9 cellular contexts compared by ENCODE assay signal in genomic region chr11:3825473-3826154, GRCh38. TPM values are rescaled to one million over a fixed set of nuclear protein-coding genes. Genes with fewer than 3 reads are reported as not detected.
DNase-seq lines count a peak whose midpoint lies in the region; ATAC-seq and TF ChIP-seq lines count a peak whose summit lies in the region.
"Had no signal": no experiment of that assay in that cellular context is flagged by ENCODE, and none has a peak within 500 bp of the region (broad histone marks: within the 10 kb centered on the region; RNA-seq: fewer than 3 reads in every experiment).

No MANE protein-coding gene starts in this region.

- H4K8ac ChIP-seq in H9 (replicated peaks; ENCODE audit: insufficient read length, low read depth, low read length), result no peak overlapping the region

- H3K27ac ChIP-seq in CD8-positive, alpha-beta T cell (ENCODE audit: low read depth, low read length), result no peak overlapping the region
- no peak overlapping the region for H3K27ac ChIP-seq in H9 (ENCODE audit: insufficient read length, low read depth, low read length)
- H3K27ac ChIP-seq in neural progenitor cell, result no peak overlapping the region
- H3K27ac ChIP-seq: gastrocnemius medialis, thoracic aorta had no signal

- no peaks in the 10 kb centered on the region for H3K27me3 Mint-ChIP-seq in CD8-positive, alpha-beta T cell (ENCODE audit: low read depth)
- no peaks in the 10 kb centered on the region for H3K27me3 Mint-ChIP-seq in H9 (ENCODE audit: low read depth)
- no peaks in the 10 kb centered on the region for H3K27me3 Mint-ChIP-seq in activated naive CD8-positive, alpha-beta T cell treated with anti-CD3 and anti-CD28 coated beads for 36 hours
- no peaks in the 10 kb centered on the region for H3K27me3 Mint-ChIP-seq in naive thymus-derived CD8-positive, alpha-beta T cell
- H3K27me3 Mint-ChIP-seq in neural progenitor cell (ENCODE audit: insufficient read depth, low read depth), result no peaks in the 10 kb centered on the region

- H3K9ac ChIP-seq in H9 (ENCODE audit: extremely low read depth, insufficient read length, low read length) (no peak overlapping the region), neural progenitor cell (no peak overlapping the region)

- CTCF ChIA-PET in CD8-positive, alpha-beta T cell (lab: Charles Lee), result interaction anchor here (0.5 to 7.0 kb wide), 16 partner anchors 11 to 331 kb away, joined by 3 to 43 read pairs (median 5); partner anchors contain the start of genes PGAP2, RHOG and STIM1

- no peaks in the 10 kb centered on the region for H3K9me3 ChIP-seq in CD8-positive, alpha-beta T cell (ENCODE audit: low read length)
- H3K9me3 ChIP-seq in H9 (ENCODE audit: control insufficient read depth, low read depth, low read length), result no peaks in the 10 kb centered on the region
- no peaks in the 10 kb centered on the region for H3K9me3 ChIP-seq in neural progenitor cell (ENCODE audit: low read depth)
- H3K9me3 ChIP-seq: gastrocnemius medialis, thoracic aorta had no signal

- H3K23ac ChIP-seq in H9 (ENCODE audit: insufficient read length, low read depth, low read length), result no peak overlapping the region

- H2BK120ac ChIP-seq in H9 (ENCODE audit: low read depth, low read length, poor library complexity, severe bottlenecking), result no peak overlapping the region

- no peak overlapping the region for H2BK15ac ChIP-seq in H9 (ENCODE audit: low read depth, low read length)

- peaks cover 12% of the 10 kb centered on the region for H3K36me3 ChIP-seq in CD8-positive, alpha-beta T cell (ENCODE audit: insufficient read depth, low read length)
- H3K36me3 ChIP-seq in neural progenitor cell, result no peaks in the 10 kb centered on the region

- H3K9me3 Mint-ChIP-seq in CD8-positive, alpha-beta T cell, result no peaks in the 10 kb centered on the region
- H3K9me3 Mint-ChIP-seq in H9 (no peaks in the 10 kb centered on the region), neural progenitor cell (no peaks in the 10 kb centered on the region)
- no peaks in the 10 kb centered on the region for H3K9me3 Mint-ChIP-seq in activated naive CD8-positive, alpha-beta T cell treated with anti-CD3 and anti-CD28 coated beads for 36 hours
- H3K9me3 Mint-ChIP-seq in naive thymus-derived CD8-positive, alpha-beta T cell, result no peaks in the 10 kb centered on the region

- no peak for ATAC-seq in CD8-positive, alpha-beta T cell
- ATAC-seq in naive thymus-derived CD8-positive, alpha-beta T cell, result peak in 1 of 2 donors; percentile 9
- no peak for ATAC-seq in HG03565 (IDR thresholded peaks at IDR 0.05; ENCODE audit: unreplicated experiment)

- no peaks in the 10 kb centered on the region for H3K79me1 ChIP-seq in H9 (ENCODE audit: insufficient read depth, low read depth, low read length, poor library complexity, severe bottlenecking)

- H3K4me3 Mint-ChIP-seq in CD8-positive, alpha-beta T cell, result no peak overlapping the region
- peak overlapping the region in 1 of 2 experiments; percentile 20; a peak in 1 of 5 replicates for H3K4me3 Mint-ChIP-seq in H9
- peak overlapping the region; percentile 8 for H3K4me3 Mint-ChIP-seq in activated naive CD8-positive, alpha-beta T cell treated with anti-CD3 and anti-CD28 coated beads for 36 hours
- peak overlapping the region in 1 of 10 donors; percentile 40 for H3K4me3 Mint-ChIP-seq in naive thymus-derived CD8-positive, alpha-beta T cell
- no peak overlapping the region for H3K4me3 Mint-ChIP-seq in neural progenitor cell

- H3K4me3 ChIP-seq in CD8-positive, alpha-beta T cell (ENCODE audit: low read depth, low read length), result no peak overlapping the region
- no peak overlapping the region for H3K4me3 ChIP-seq in neural progenitor cell
- H3K4me3 ChIP-seq: gastrocnemius medialis, thoracic aorta had no signal

- intact Hi-C loops in CD8-positive, alpha-beta T cell (cut with DNase I, micrococcal nuclease), result loop anchor here in 1 of 2 experiments (2.0 kb wide), 1 partner anchor 57 kb away; no protein-coding TSS in a partner anchor

- H3K18ac ChIP-seq in H9 (ENCODE audit: insufficient read length, low read depth, low read length), result no peak overlapping the region

- no peak for DNase-seq in CD8-positive, alpha-beta T cell
- DNase-seq in H9 (no peak), neural progenitor cell (ENCODE audit: low spot score) (no peak)
- DNase-seq in activated naive CD8-positive, alpha-beta T cell treated with anti-CD3 and anti-CD28 coated beads for 36 hours, result no peak
- no peak for DNase-seq in naive thymus-derived CD8-positive, alpha-beta T cell
- no peak for DNase-seq in effector CD8-positive, alpha-beta T cell (lab: John Stamatoyannopoulos, UW)
- DNase-seq: gastrocnemius medialis had no signal

- no peaks in the 10 kb centered on the region for H3K27me3 ChIP-seq in CD8-positive, alpha-beta T cell (ENCODE audit: insufficient read depth, low read length)
- H3K27me3 ChIP-seq in H9 (ENCODE audit: insufficient read depth, low read length) (no peaks in the 10 kb centered on the region), neural progenitor cell (no peaks in the 10 kb centered on the region)
- H3K27me3 ChIP-seq: gastrocnemius medialis had no signal

- H4K20me1 ChIP-seq in H9 (ENCODE audit: control insufficient read depth, insufficient read depth, insufficient read length) (peaks cover 3% of the 10 kb centered on the region), neural progenitor cell (ENCODE audit: low read depth) (peaks cover 5% of the 10 kb centered on the region)

- no peak for TF ChIP-seq CTCF in CD8-positive, alpha-beta T cell (IDR thresholded peaks at IDR 0.05)
- no peak for TF ChIP-seq CTCF in H9 (conservative IDR thresholded peaks at IDR 0.05)
- TF ChIP-seq CTCF in neural progenitor cell (IDR thresholded peaks at IDR 0.05), result no peak

- peaks cover 14% of the 10 kb centered on the region for H3K4me1 ChIP-seq in CD8-positive, alpha-beta T cell (ENCODE audit: insufficient read depth, low read length)
- peaks cover 13% of the 10 kb centered on the region; the same call in 1 of the 2 replicates for H3K4me1 ChIP-seq in H9 (ENCODE audit: insufficient read depth, low read length)
- peaks cover 19% of the 10 kb centered on the region for H3K4me1 ChIP-seq in neural progenitor cell
- H3K4me1 ChIP-seq: gastrocnemius medialis had no signal

- H2AFZ ChIP-seq in H9 (ENCODE audit: low read length) (no peak overlapping the region), neural progenitor cell (replicated peaks) (no peak overlapping the region)

- POLR2A ChIA-PET in CD8-positive, alpha-beta T cell (lab: Charles Lee), result interaction anchor here (0.7 to 2.2 kb wide), 7 partner anchors 10 to 29 kb away, joined by 3 to 10 read pairs (median 3); partner anchors contain the start of genes RHOG and STIM1
- POLR2A ChIA-PET in naive thymus-derived CD8-positive, alpha-beta T cell (lab: Charles Lee), result interaction anchor here (0.6 to 5.5 kb wide), 7 partner anchors 12 to 47 kb away, joined by 3 to 81 read pairs (median 7); partner anchors contain the start of genes NUP98, RHOG and STIM1

- H3K79me2 ChIP-seq in H9 (ENCODE audit: insufficient read depth, low read length) (no peaks in the 10 kb centered on the region), neural progenitor cell (ENCODE audit: low read depth) (no peaks in the 10 kb centered on the region)

- no peak overlapping the region for H3K14ac ChIP-seq in H9 (ENCODE audit: insufficient read depth, low read length)

- no peak overlapping the region for H4K91ac ChIP-seq in H9 (ENCODE audit: insufficient read length, low read depth, low read length)

- H3K27ac Mint-ChIP-seq in CD8-positive, alpha-beta T cell, result peak overlapping the region; percentile 90
- peak overlapping the region; percentile 83 to 99 (median 94); a peak in 5 of 7 replicates for H3K27ac Mint-ChIP-seq in H9
- H3K27ac Mint-ChIP-seq in activated naive CD8-positive, alpha-beta T cell treated with anti-CD3 and anti-CD28 coated beads for 36 hours, result peak overlapping the region; percentile 82
- H3K27ac Mint-ChIP-seq in naive thymus-derived CD8-positive, alpha-beta T cell, result peak overlapping the region; percentile 63 to 96 (median 88)
- no peak overlapping the region for H3K27ac Mint-ChIP-seq in neural progenitor cell

- peaks cover 14% of the 10 kb centered on the region for H3F3A ChIP-seq in neural progenitor cell (ENCODE audit: low read depth)

- H4K5ac ChIP-seq in H9 (ENCODE audit: insufficient read length, low read depth, low read length), result no peak overlapping the region

- H3K36me3 Mint-ChIP-seq in CD8-positive, alpha-beta T cell, result peaks cover 52% of the 10 kb centered on the region
- H3K36me3 Mint-ChIP-seq in H9 (ENCODE audit: insufficient read depth in 1 of 3, low read depth in 3 of 3) (peaks cover 31 to 57% (median 50%) of the 10 kb centered on the region in 3 experiments), neural progenitor cell (peaks cover 38% of the 10 kb centered on the region)
- H3K36me3 Mint-ChIP-seq in activated naive CD8-positive, alpha-beta T cell treated with anti-CD3 and anti-CD28 coated beads for 36 hours, result peaks cover 46% of the 10 kb centered on the region
- H3K36me3 Mint-ChIP-seq in naive thymus-derived CD8-positive, alpha-beta T cell, result peaks cover 0 to 46% (median 4%) of the 10 kb centered on the region in 3 donors

- no peaks in the 10 kb centered on the region for H3K23me2 ChIP-seq in H9 (ENCODE audit: insufficient read length, low read depth, low read length, poor library complexity, severe bottlenecking)

- WGBS in H9 (ENCODE audit: extremely low coverage, insufficient read length, low lambda C conversion rate), result no CpG with 5 or more reads among the region's 8 CpGs

- H3T11ph ChIP-seq in H9 (ENCODE audit: low read length), result no peak overlapping the region

- no peak overlapping the region for H2AK5ac ChIP-seq in H9 (ENCODE audit: insufficient read length, low read length)

- H2BK5ac ChIP-seq in H9 (ENCODE audit: insufficient read length, low read length), result no peak overlapping the region

- H2BK20ac ChIP-seq in H9 (ENCODE audit: low read depth, low read length, poor library complexity, severe bottlenecking), result no peak overlapping the region

- no peak overlapping the region for H2BK12ac ChIP-seq in H9 (ENCODE audit: insufficient read length, low read depth, low read length)

- no peak overlapping the region for H3K56ac ChIP-seq in H9 (ENCODE audit: insufficient read length, low read depth, low read length)

- H3K4ac ChIP-seq in H9 (ENCODE audit: low read depth, low read length), result no peak overlapping the region

- no peak overlapping the region for H3K4me2 ChIP-seq in H9 (ENCODE audit: insufficient read depth, insufficient read length, low read length)
- no peak overlapping the region for H3K4me2 ChIP-seq in neural progenitor cell

- H3K4me1 Mint-ChIP-seq in CD8-positive, alpha-beta T cell (ENCODE audit: low read depth), result peaks cover 45% of the 10 kb centered on the region
- peaks cover 42% of the 10 kb centered on the region in 2 experiments for H3K4me1 Mint-ChIP-seq in H9
- peaks cover 17% of the 10 kb centered on the region for H3K4me1 Mint-ChIP-seq in activated naive CD8-positive, alpha-beta T cell treated with anti-CD3 and anti-CD28 coated beads for 36 hours
- H3K4me1 Mint-ChIP-seq in naive thymus-derived CD8-positive, alpha-beta T cell, result peaks cover 20 to 56% (median 46%) of the 10 kb centered on the region in 4 donors
- H3K4me1 Mint-ChIP-seq in neural progenitor cell, result peaks cover 7% of the 10 kb centered on the region

RNA-seq across cellular contexts. Expression of gene RHOG, which starts 15.1 kb away (rescaled TPM):
- total RNA-seq in CD8-positive, alpha-beta T cell, result 100 to 1,000 TPM; 125 to 127 TPM
- 24.9 and 26.4 TPM in 2 replicates for total RNA-seq in H9 (2021)
- 100 to 1,000 TPM; 183 to 190 TPM for total RNA-seq in activated naive CD8-positive, alpha-beta T cell treated with anti-CD3 and anti-CD28 coated beads for 36 hours
- total RNA-seq in naive thymus-derived CD8-positive, alpha-beta T cell, result 10 to 100 TPM; 78.4 to 79.3 TPM
- 100 to 1,000 TPM; 125 to 175 (median 144) TPM for polyA plus RNA-seq in naive thymus-derived CD8-positive, alpha-beta T cell
- 5.9 and 19.9 TPM in 2 replicates for total RNA-seq in neural progenitor cell (ENCODE audit: low replicate concordance)

RNA-seq across cellular contexts. Expression of gene PGAP2, which starts 17.3 kb away (rescaled TPM):
- 10 to 100 TPM; 16.3 to 18.5 TPM for total RNA-seq in CD8-positive, alpha-beta T cell
- total RNA-seq in H9 (2021) (36.1 and 37.4 TPM in 2 replicates), neural progenitor cell (ENCODE audit: low replicate concordance) (10.0 and 37.4 TPM in 2 replicates)
- 10 to 100 TPM; 35.4 to 35.6 TPM for total RNA-seq in activated naive CD8-positive, alpha-beta T cell treated with anti-CD3 and anti-CD28 coated beads for 36 hours
- 10 to 100 TPM; 23.0 to 23.1 TPM for total RNA-seq in naive thymus-derived CD8-positive, alpha-beta T cell
- polyA plus RNA-seq in naive thymus-derived CD8-positive, alpha-beta T cell, result 10 to 100 TPM; 13.6 to 24.2 (median 21.9) TPM

RNA-seq across cellular contexts. Expression of gene NUP98, which starts 28.3 kb away (rescaled TPM):
- 100 to 1,000 TPM; 204 to 210 TPM for total RNA-seq in CD8-positive, alpha-beta T cell
- total RNA-seq in H9 (2021) (105 and 106 TPM in 2 replicates), neural progenitor cell (ENCODE audit: low replicate concordance) (94.8 and 106 TPM in 2 replicates)
- 100 to 1,000 TPM in 1 of 2 experiments, 10 to 100 TPM in 1; 98.1 to 115 TPM for total RNA-seq in activated naive CD8-positive, alpha-beta T cell treated with anti-CD3 and anti-CD28 coated beads for 36 hours
- 100 to 1,000 TPM; 106 to 126 TPM for total RNA-seq in naive thymus-derived CD8-positive, alpha-beta T cell
- polyA plus RNA-seq in naive thymus-derived CD8-positive, alpha-beta T cell, result 10 to 100 TPM; 31.8 to 50.9 (median 44.9) TPM

RNA-seq across cellular contexts. Expression of gene STIM1, which starts 29.9 kb away (rescaled TPM):
- 10 to 100 TPM; 72.5 to 84.3 TPM for total RNA-seq in CD8-positive, alpha-beta T cell
- 15.2 and 15.6 TPM in 2 replicates for total RNA-seq in H9 (2021)
- 10 to 100 TPM; 49.4 to 55.4 TPM for total RNA-seq in activated naive CD8-positive, alpha-beta T cell treated with anti-CD3 and anti-CD28 coated beads for 36 hours
- total RNA-seq in naive thymus-derived CD8-positive, alpha-beta T cell, result 100 to 1,000 TPM in 1 of 2 experiments, 10 to 100 TPM in 1; 98.7 to 101 TPM
- polyA plus RNA-seq in naive thymus-derived CD8-positive, alpha-beta T cell, result 10 to 100 TPM; 33.4 to 39.0 (median 38.9) TPM
- total RNA-seq in neural progenitor cell (ENCODE audit: low replicate concordance), result 17.3 and 18.9 TPM in 2 replicates
